12 cellular contexts compared by ENCODE assay signal in genomic region chr1:203447598-203447997, GRCh38. TPM values are rescaled to one million over a fixed set of nuclear protein-coding genes. Genes with fewer than 3 reads are reported as not detected.
DNase-seq lines count a peak whose midpoint lies in the region; ATAC-seq and TF ChIP-seq lines count a peak whose summit lies in the region.
"Not testable (repeated sequence)": the region's sequence is repeated elsewhere in the genome, so short reads cannot be mapped to it uniquely, and the experiment has no call there.
"Had no signal": no experiment of that assay in that cellular context is flagged by ENCODE, and none has a peak within 500 bp of the region (broad histone marks: within the 10 kb centered on the region; RNA-seq: fewer than 3 reads in every experiment).

No MANE protein-coding gene starts in this region.

- not testable (repeated sequence) for TF ChIP-seq CTCF in chondrocyte (IDR thresholded peaks at IDR 0.05); left ventricle myocardium inferior (IDR thresholded peaks at IDR 0.05; ENCODE audit: borderline replicate concordance); sigmoid colon (IDR thresholded peaks at IDR 0.05); thoracic aorta (IDR thresholded peaks at IDR 0.05); uterus (IDR thresholded peaks at IDR 0.05)

- H2BK5ac ChIP-seq in trophoblast cell (ENCODE audit: low read depth, low read length, poor library complexity) = not testable (repeated sequence)

- intact Hi-C loops in left ventricle myocardium inferior (cut with micrococcal nuclease) = loop anchor here (5.0 to 10.0 kb wide), 2 partner anchors 103 to 365 kb away; no protein-coding TSS in a partner anchor
- intact Hi-C loops in sigmoid colon (cut with DNase I); uterus (cut with DNase I; ENCODE audit: low total_unique reads): not testable (repeated sequence)

- not testable (repeated sequence) for H2BK12ac ChIP-seq in trophoblast cell (ENCODE audit: low read length)

- H3K9ac ChIP-seq in trophoblast cell (ENCODE audit: low read length) = not testable (repeated sequence)

- H3K23ac ChIP-seq in trophoblast cell (ENCODE audit: low read length) = not testable (repeated sequence)

- H3K79me2 ChIP-seq in trophoblast cell (ENCODE audit: control insufficient read depth, insufficient read depth, low read length, poor library complexity) = not testable (repeated sequence)

- not testable (repeated sequence) for H3K4me2 ChIP-seq in trophoblast cell (ENCODE audit: low read length)

- H3K4me3 Mint-ChIP-seq in chondrocyte (ENCODE audit: unreplicated experiment) = not testable (repeated sequence)

- H3K4me3 ChIP-seq in left ventricle myocardium inferior; trophoblast cell (ENCODE audit: low read depth, low read length); sigmoid colon; thoracic aorta; uterus: not testable (repeated sequence)

- not testable (repeated sequence) for ATAC-seq in thoracic aorta (ENCODE audit: insufficient number of reproducible peaks, low FRiP score, low read depth)

- no CpG with 5 or more reads among the region's 1 CpG for WGBS in trophoblast cell (ENCODE audit: extremely low coverage, insufficient coverage, insufficient read length)
- 90 to 96% methylated on average over 1 of the region's 1 CpG for WGBS in sigmoid colon, 2 donors

- H4K8ac ChIP-seq in trophoblast cell (ENCODE audit: low read depth, low read length) = not testable (repeated sequence)

- peaks cover 13% of the 10 kb centered on the region for H3K9me3 ChIP-seq in left ventricle myocardium inferior (replicated peaks)
- H3K9me3 ChIP-seq in trophoblast cell (ENCODE audit: insufficient read depth, low read depth, low read length); sigmoid colon; thoracic aorta; uterus: not testable (repeated sequence)

- H3K27me3 ChIP-seq in left ventricle myocardium inferior (ENCODE audit: low read depth) = peaks cover 22% of the 10 kb centered on the region
- not testable (repeated sequence) for H3K27me3 ChIP-seq in trophoblast cell (ENCODE audit: insufficient read depth, low read length); sigmoid colon; thoracic aorta (replicated peaks; ENCODE audit: insufficient read depth); uterus

- not testable (repeated sequence) for H3K36me3 Mint-ChIP-seq in chondrocyte (ENCODE audit: low read depth)

- H4K91ac ChIP-seq in trophoblast cell (ENCODE audit: low read depth, low read length) = not testable (repeated sequence)

- not testable (repeated sequence) for H3K4ac ChIP-seq in trophoblast cell (ENCODE audit: low read depth, low read length)

- H3K36me3 ChIP-seq in left ventricle myocardium inferior; trophoblast cell (ENCODE audit: control insufficient read depth in 1 of 2, insufficient read depth in 2 of 2, low read length in 2 of 2); sigmoid colon; thoracic aorta; uterus: not testable (repeated sequence)

- H4K12ac ChIP-seq in trophoblast cell (ENCODE audit: low read depth, low read length) = not testable (repeated sequence)

- H3K79me1 ChIP-seq in trophoblast cell (ENCODE audit: low read length) = peaks cover 12% of the 10 kb centered on the region

- H3K9me3 Mint-ChIP-seq in chondrocyte (ENCODE audit: low read depth) = not testable (repeated sequence)

- H2BK120ac ChIP-seq in trophoblast cell (ENCODE audit: insufficient read depth, low read length, poor library complexity) = not testable (repeated sequence)

- H3K27me3 Mint-ChIP-seq in chondrocyte (ENCODE audit: low read depth) = not testable (repeated sequence)

- peaks cover 66% of the 10 kb centered on the region for H3K4me1 Mint-ChIP-seq in chondrocyte (ENCODE audit: low read depth)

- not testable (repeated sequence) for H2AFZ ChIP-seq in trophoblast cell (ENCODE audit: insufficient read depth, low read length, poor library complexity)

- H2AK5ac ChIP-seq in trophoblast cell (ENCODE audit: low read length) = not testable (repeated sequence)

- peak overlapping the region; percentile 64 for H3K27ac Mint-ChIP-seq in chondrocyte (ENCODE audit: unreplicated experiment)

- H3K14ac ChIP-seq in trophoblast cell (ENCODE audit: low read length) = not testable (repeated sequence)

- peak; percentile 20 to 83 (median 53) for TF ChIP-seq EP300 in sigmoid colon (IDR thresholded peaks at IDR 0.05)

- H3K4me1 ChIP-seq in left ventricle myocardium inferior, uterus: not testable (repeated sequence)
- H3K4me1 ChIP-seq in trophoblast cell (ENCODE audit: control insufficient read depth in 1 of 2, insufficient read depth in 2 of 2, low read length in 2 of 2) (peaks cover 8 to 11% of the 10 kb centered on the region in 2 experiments), sigmoid colon (peaks cover 0 to 52% (median 40%) of the 10 kb centered on the region in 4 donors), thoracic aorta (ENCODE audit: control insufficient read depth in 1 of 2, low read depth in 2 of 2) (peaks cover 0 to 26% of the 10 kb centered on the region in 2 donors)

- H3K18ac ChIP-seq in trophoblast cell (ENCODE audit: low read length) = not testable (repeated sequence)

- TF ChIP-seq POLR2A in sigmoid colon (IDR thresholded peaks at IDR 0.05); uterus (IDR thresholded peaks at IDR 0.05): not testable (repeated sequence)

- peak; percentile 24 for DNase-seq in NCI-H2227 treated with DMSO at 0.1 percent for 48 hours (lab: John Stamatoyannopoulos, UW)
- not testable (repeated sequence) for DNase-seq in chondrocyte (ENCODE audit: low spot score); left ventricle myocardium inferior; trophoblast cell; sigmoid colon; thoracic aorta (ENCODE audit: low spot score); uterus

- peak overlapping the region; percentile 73 for H3K27ac ChIP-seq in left ventricle myocardium inferior (replicated peaks)
- H3K27ac ChIP-seq in trophoblast cell (ENCODE audit: low read depth, low read length) = peak overlapping the region; percentile 21
- peak overlapping the region; percentile 49 to 78 (median 64) for H3K27ac ChIP-seq in sigmoid colon
- H3K27ac ChIP-seq in thoracic aorta = peak overlapping the region; percentile 54 to 67
- H3K27ac ChIP-seq in uterus = peak overlapping the region; percentile 81 to 84

RNA-seq across cellular contexts. Expression of gene PRELP, which starts 28.0 kb away (rescaled TPM):
- total RNA-seq in chondrocyte = 29.5 to 33.7 TPM (median 33.2 TPM) in 3 replicates
- 22.5 TPM for total RNA-seq in left ventricle myocardium inferior
- polyA plus RNA-seq in trophoblast cell (2013) = 2.3 and 2.4 TPM in 2 replicates
- 100 to 1,000 TPM in 1 of 4 donors, 10 to 100 TPM in 3; 45.7 to 133 (median 77.9) TPM for total RNA-seq in sigmoid colon
- polyA plus RNA-seq in sigmoid colon = 10 to 100 TPM in 1 of 3 donors, 1 to 10 TPM in 1, under 1 TPM in 1; 0.92 to 15.1 (median 7.2) TPM
- 100 to 1,000 TPM; 232 to 244 TPM for total RNA-seq in thoracic aorta
- 100 to 1,000 TPM in 1 of 4 donors, 10 to 100 TPM in 2, 1 to 10 TPM in 1; 6.2 to 117 (median 56.6) TPM for total RNA-seq in uterus
- total RNA-seq: A673; Calu3; CD8-positive, alpha-beta T cell had no signal

RNA-seq across cellular contexts. Expression of gene OPTC, which starts 46.4 kb away (rescaled TPM):
- total RNA-seq in chondrocyte (not detected in 3 replicates), left ventricle myocardium inferior (not detected), sigmoid colon (not detected), thoracic aorta (not detected), uterus (not detected)
- polyA plus RNA-seq in trophoblast cell (2013) = 0.47 TPM in 2 replicates
- not detected for polyA plus RNA-seq in sigmoid colon
- total RNA-seq: A673; Calu3; CD8-positive, alpha-beta T cell; HT-29 had no signal
- polyA plus RNA-seq: AG04450 had no signal

Comparison
In these comparisons a context has a peak if more than half of its experiments do, and no peak if none do; other contexts are left out.
1. H3K27ac ChIP-seq: peak in every context shown above with its lines; median percentile 82 in uterus; 73 in left ventricle myocardium inferior; 64 in sigmoid colon; 60 in thoracic aorta; 21 in trophoblast cell.